1 cellular context compared by ENCODE assay signal in genomic region chr3:135965129-135965505, GRCh38.
TF ChIP-seq lines count a peak whose summit lies in the region.

No MANE protein-coding gene starts in this region.

TF ChIP-seq in HEK293, 187 proteins besides CTCF, POLR2A, EP300 and RAD21 (continued from another document and continues in another):
- TF ChIP-seq SP7 (tag by site-specific recombination; IDR thresholded peaks at IDR 0.05) (peak; percentile 60; the same call in 1 of the 2 replicates), ZNF747 (tag by site-specific recombination; IDR thresholded peaks at IDR 0.05) (no peak), ZIC2 (tag by site-specific recombination; IDR thresholded peaks at IDR 0.05) (peak; percentile 61; the same call in 1 of the 2 replicates), ZBTB20 (tag by site-specific recombination; IDR thresholded peaks at IDR 0.05) (no peak), MZF1 (tag by site-specific recombination; IDR thresholded peaks at IDR 0.05; ENCODE audit: borderline replicate concordance) (no peak), ZNF354C (tag by site-specific recombination; IDR thresholded peaks at IDR 0.05; ENCODE audit: borderline replicate concordance, low read depth) (no peak), ZNF677 (tag by site-specific recombination; IDR thresholded peaks at IDR 0.05) (no peak), ZNF791 (tag by site-specific recombination; IDR thresholded peaks at IDR 0.05) (no peak), EGR2 (tag by site-specific recombination; IDR thresholded peaks at IDR 0.05; ENCODE audit: low read depth) (no peak), ZBTB7A (tag by site-specific recombination; IDR thresholded peaks at IDR 0.05; ENCODE audit: low read depth) (no peak), ZFP37 (tag by site-specific recombination; IDR thresholded peaks at IDR 0.05) (0 out of 2 replicates have a peak, but pooled peaks have one; percentile 44), SETDB1 (IDR thresholded peaks at IDR 0.05; ENCODE audit: insufficient read length, low read length) (no peak), ZNF449 (tag by site-specific recombination; IDR thresholded peaks at IDR 0.05) (no peak), KLF8 (tag by site-specific recombination; IDR thresholded peaks at IDR 0.05) (no peak), KLF1 (tag by site-specific recombination; IDR thresholded peaks at IDR 0.05) (no peak), ZNF23 (tag by site-specific recombination; IDR thresholded peaks at IDR 0.05; ENCODE audit: borderline replicate concordance) (no peak), ZBTB8A (tag by site-specific recombination; IDR thresholded peaks at IDR 0.05) (no peak), KLF16 (tag by site-specific recombination; IDR thresholded peaks at IDR 0.05) (no peak), OVOL3 (tag by site-specific recombination; IDR thresholded peaks at IDR 0.05) (no peak), ZNF561 (tag by site-specific recombination; IDR thresholded peaks at IDR 0.05; ENCODE audit: borderline replicate concordance) (no peak), ZNF837 (tag by site-specific recombination; IDR thresholded peaks at IDR 0.05) (no peak), ZNF433 (tag by site-specific recombination; IDR thresholded peaks at IDR 0.05; ENCODE audit: low read depth) (no peak), KLF10 (tag by site-specific recombination; IDR thresholded peaks at IDR 0.05) (0 out of 2 replicates have a peak, but pooled peaks have one; percentile 15), ZNF146 (tag by site-specific recombination; IDR thresholded peaks at IDR 0.05) (no peak), ZNF324 (tag by site-specific recombination; IDR thresholded peaks at IDR 0.05) (no peak), ZXDB (tag by site-specific recombination; IDR thresholded peaks at IDR 0.05) (peak; percentile 76), ZNF623 (tag by site-specific recombination; IDR thresholded peaks at IDR 0.05) (no peak), FEZF1 (tag by site-specific recombination; IDR thresholded peaks at IDR 0.05) (no peak), ZNF501 (tag by site-specific recombination; IDR thresholded peaks at IDR 0.05) (no peak), GLI2 (tag by site-specific recombination; IDR thresholded peaks at IDR 0.05; ENCODE audit: borderline replicate concordance, low read depth) (no peak), ZNF792 (tag by site-specific recombination; IDR thresholded peaks at IDR 0.05) (no peak), PATZ1 (tag by site-specific recombination; IDR thresholded peaks at IDR 0.05) (no peak; the same call in 1 of the 2 replicates), RBAK (tag by site-specific recombination; IDR thresholded peaks at IDR 0.05) (no peak), ZBTB44 (tag by site-specific recombination; IDR thresholded peaks at IDR 0.05) (no peak), OSR2 (tag by site-specific recombination; IDR thresholded peaks at IDR 0.05) (no peak), ZNF529 (tag by site-specific recombination; IDR thresholded peaks at IDR 0.05; ENCODE audit: insufficient replicate concordance) (no peak), ZNF785 (tag by site-specific recombination; IDR thresholded peaks at IDR 0.05) (no peak), ZNF560 (tag by site-specific recombination; IDR thresholded peaks at IDR 0.05; ENCODE audit: borderline replicate concordance) (no peak), ZNF558 (tag by site-specific recombination; IDR thresholded peaks at IDR 0.05) (no peak), ZNF670 (tag by site-specific recombination; IDR thresholded peaks at IDR 0.05; ENCODE audit: low read depth) (no peak), ZNF843 (tag by site-specific recombination; IDR thresholded peaks at IDR 0.05) (no peak), PRDM1 (tag by site-specific recombination; IDR thresholded peaks at IDR 0.05) (no peak), SP3 (tag by site-specific recombination; IDR thresholded peaks at IDR 0.05) (peak; percentile 31), ZNF184 (tag by site-specific recombination; IDR thresholded peaks at IDR 0.05) (no peak), ZBTB6 (tag by site-specific recombination; IDR thresholded peaks at IDR 0.05) (no peak), ZSCAN18 (tag by site-specific recombination; IDR thresholded peaks at IDR 0.05) (no peak), ZBTB1 (tag by site-specific recombination; IDR thresholded peaks at IDR 0.05) (no peak), ZNF174 (tag by site-specific recombination; IDR thresholded peaks at IDR 0.05) (no peak), ZNF654 (tag by site-specific recombination; IDR thresholded peaks at IDR 0.05; ENCODE audit: low read depth) (no peak), ZNF311 (tag by site-specific recombination; IDR thresholded peaks at IDR 0.05; ENCODE audit: borderline replicate concordance) (no peak), ZNF394 (tag by site-specific recombination; IDR thresholded peaks at IDR 0.05; ENCODE audit: borderline replicate concordance) (no peak), REPIN1 (tag by site-specific recombination; IDR thresholded peaks at IDR 0.05; ENCODE audit: low read depth) (no peak)
- TF ChIP-seq, protein P1, sequence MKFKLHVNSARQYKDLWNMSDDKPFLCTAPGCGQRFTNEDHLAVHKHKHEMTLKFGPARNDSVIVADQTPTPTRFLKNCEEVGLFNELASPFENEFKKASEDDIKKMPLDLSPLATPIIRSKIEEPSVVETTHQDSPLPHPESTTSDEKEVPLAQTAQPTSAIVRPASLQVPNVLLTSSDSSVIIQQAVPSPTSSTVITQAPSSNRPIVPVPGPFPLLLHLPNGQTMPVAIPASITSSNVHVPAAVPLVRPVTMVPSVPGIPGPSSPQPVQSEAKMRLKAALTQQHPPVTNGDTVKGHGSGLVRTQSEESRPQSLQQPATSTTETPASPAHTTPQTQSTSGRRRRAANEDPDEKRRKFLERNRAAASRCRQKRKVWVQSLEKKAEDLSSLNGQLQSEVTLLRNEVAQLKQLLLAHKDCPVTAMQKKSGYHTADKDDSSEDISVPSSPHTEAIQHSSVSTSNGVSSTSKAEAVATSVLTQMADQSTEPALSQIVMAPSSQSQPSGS (tag by site-specific recombination; IDR thresholded peaks at IDR 0.05; ENCODE audit: low read depth) = no peak
- TF ChIP-seq, protein P2, sequence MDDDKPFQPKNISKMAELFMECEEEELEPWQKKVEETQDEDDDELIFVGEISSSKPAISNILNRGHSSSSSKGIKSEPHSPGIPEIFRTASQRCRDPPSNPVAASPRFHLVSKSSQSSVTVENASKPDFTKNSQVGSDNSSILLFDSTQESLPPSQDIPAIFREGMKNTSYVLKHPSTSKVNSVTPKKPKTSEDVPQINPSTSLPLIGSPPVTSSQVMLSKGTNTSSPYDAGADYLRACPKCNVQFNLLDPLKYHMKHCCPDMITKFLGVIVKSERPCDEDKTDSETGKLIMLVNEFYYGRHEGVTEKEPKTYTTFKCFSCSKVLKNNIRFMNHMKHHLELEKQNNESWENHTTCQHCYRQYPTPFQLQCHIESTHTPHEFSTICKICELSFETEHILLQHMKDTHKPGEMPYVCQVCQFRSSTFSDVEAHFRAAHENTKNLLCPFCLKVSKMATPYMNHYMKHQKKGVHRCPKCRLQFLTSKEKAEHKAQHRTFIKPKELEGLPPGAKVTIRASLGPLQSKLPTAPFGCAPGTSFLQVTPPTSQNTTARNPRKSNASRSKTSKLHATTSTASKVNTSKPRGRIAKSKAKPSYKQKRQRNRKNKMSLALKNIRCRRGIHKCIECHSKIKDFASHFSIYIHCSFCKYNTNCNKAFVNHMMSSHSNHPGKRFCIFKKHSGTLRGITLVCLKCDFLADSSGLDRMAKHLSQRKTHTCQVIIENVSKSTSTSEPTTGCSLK (tag by site-specific recombination; IDR thresholded peaks at IDR 0.05) = no peak
- TF ChIP-seq, protein P3, sequence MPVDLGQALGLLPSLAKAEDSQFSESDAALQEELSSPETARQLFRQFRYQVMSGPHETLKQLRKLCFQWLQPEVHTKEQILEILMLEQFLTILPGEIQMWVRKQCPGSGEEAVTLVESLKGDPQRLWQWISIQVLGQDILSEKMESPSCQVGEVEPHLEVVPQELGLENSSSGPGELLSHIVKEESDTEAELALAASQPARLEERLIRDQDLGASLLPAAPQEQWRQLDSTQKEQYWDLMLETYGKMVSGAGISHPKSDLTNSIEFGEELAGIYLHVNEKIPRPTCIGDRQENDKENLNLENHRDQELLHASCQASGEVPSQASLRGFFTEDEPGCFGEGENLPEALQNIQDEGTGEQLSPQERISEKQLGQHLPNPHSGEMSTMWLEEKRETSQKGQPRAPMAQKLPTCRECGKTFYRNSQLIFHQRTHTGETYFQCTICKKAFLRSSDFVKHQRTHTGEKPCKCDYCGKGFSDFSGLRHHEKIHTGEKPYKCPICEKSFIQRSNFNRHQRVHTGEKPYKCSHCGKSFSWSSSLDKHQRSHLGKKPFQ (tag by site-specific recombination; IDR thresholded peaks at IDR 0.05) = no peak
- TF ChIP-seq, protein P4, sequence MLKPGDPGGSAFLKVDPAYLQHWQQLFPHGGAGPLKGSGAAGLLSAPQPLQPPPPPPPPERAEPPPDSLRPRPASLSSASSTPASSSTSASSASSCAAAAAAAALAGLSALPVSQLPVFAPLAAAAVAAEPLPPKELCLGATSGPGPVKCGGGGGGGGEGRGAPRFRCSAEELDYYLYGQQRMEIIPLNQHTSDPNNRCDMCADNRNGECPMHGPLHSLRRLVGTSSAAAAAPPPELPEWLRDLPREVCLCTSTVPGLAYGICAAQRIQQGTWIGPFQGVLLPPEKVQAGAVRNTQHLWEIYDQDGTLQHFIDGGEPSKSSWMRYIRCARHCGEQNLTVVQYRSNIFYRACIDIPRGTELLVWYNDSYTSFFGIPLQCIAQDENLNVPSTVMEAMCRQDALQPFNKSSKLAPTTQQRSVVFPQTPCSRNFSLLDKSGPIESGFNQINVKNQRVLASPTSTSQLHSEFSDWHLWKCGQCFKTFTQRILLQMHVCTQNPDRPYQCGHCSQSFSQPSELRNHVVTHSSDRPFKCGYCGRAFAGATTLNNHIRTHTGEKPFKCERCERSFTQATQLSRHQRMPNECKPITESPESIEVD (tag by site-specific recombination; IDR thresholded peaks at IDR 0.05) = no peak
- TF ChIP-seq, protein P5, sequence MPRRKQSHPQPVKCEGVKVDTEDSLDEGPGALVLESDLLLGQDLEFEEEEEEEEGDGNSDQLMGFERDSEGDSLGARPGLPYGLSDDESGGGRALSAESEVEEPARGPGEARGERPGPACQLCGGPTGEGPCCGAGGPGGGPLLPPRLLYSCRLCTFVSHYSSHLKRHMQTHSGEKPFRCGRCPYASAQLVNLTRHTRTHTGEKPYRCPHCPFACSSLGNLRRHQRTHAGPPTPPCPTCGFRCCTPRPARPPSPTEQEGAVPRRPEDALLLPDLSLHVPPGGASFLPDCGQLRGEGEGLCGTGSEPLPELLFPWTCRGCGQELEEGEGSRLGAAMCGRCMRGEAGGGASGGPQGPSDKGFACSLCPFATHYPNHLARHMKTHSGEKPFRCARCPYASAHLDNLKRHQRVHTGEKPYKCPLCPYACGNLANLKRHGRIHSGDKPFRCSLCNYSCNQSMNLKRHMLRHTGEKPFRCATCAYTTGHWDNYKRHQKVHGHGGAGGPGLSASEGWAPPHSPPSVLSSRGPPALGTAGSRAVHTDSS (tag by site-specific recombination; IDR thresholded peaks at IDR 0.05) = no peak
